ENCODE assay signal across 1 cellular context in genomic region chr12:67442347-67442841, GRCh38.
TF ChIP-seq lines count a peak whose summit lies in the region.

No MANE protein-coding gene starts in this region.

TF ChIP-seq in HEK293, 187 proteins besides CTCF, POLR2A, EP300 and RAD21 (continued from another document):
- TF ChIP-seq, protein P1, sequence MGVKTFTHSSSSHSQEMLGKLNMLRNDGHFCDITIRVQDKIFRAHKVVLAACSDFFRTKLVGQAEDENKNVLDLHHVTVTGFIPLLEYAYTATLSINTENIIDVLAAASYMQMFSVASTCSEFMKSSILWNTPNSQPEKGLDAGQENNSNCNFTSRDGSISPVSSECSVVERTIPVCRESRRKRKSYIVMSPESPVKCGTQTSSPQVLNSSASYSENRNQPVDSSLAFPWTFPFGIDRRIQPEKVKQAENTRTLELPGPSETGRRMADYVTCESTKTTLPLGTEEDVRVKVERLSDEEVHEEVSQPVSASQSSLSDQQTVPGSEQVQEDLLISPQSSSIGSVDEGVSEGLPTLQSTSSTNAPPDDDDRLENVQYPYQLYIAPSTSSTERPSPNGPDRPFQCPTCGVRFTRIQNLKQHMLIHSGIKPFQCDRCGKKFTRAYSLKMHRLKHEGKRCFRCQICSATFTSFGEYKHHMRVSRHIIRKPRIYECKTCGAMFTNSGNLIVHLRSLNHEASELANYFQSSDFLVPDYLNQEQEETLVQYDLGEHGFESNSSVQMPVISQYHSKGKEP (tag by site-specific recombination; IDR thresholded peaks at IDR 0.05): 0 out of 2 replicates have a peak, but pooled peaks have one; percentile 7
- TF ChIP-seq SCRT1 (tag by site-specific recombination; IDR thresholded peaks at IDR 0.05; ENCODE audit: borderline replicate concordance) (no peak), FEZF1 (tag by site-specific recombination; IDR thresholded peaks at IDR 0.05) (no peak), ZSCAN18 (tag by site-specific recombination; IDR thresholded peaks at IDR 0.05) (no peak), HOXD13 (CRISPR knock-in tag; IDR thresholded peaks at IDR 0.05; ENCODE audit: borderline replicate concordance) (no peak), ZBTB21 (tag by site-specific recombination; IDR thresholded peaks at IDR 0.05) (no peak), ZNF146 (tag by site-specific recombination; IDR thresholded peaks at IDR 0.05) (no peak), EGR2 (tag by site-specific recombination; IDR thresholded peaks at IDR 0.05; ENCODE audit: low read depth) (no peak), ZNF121 (tag by site-specific recombination; IDR thresholded peaks at IDR 0.05) (no peak), ZBTB1 (tag by site-specific recombination; IDR thresholded peaks at IDR 0.05) (no peak), ZNF791 (tag by site-specific recombination; IDR thresholded peaks at IDR 0.05) (no peak), ZNF24 (tag by site-specific recombination; IDR thresholded peaks at IDR 0.05) (no peak), GLIS1 (tag by site-specific recombination; IDR thresholded peaks at IDR 0.05) (peak; percentile 83), BCL6B (tag by site-specific recombination; IDR thresholded peaks at IDR 0.05) (no peak), YY1 (tag by site-specific recombination; IDR thresholded peaks at IDR 0.05) (0 out of 2 replicates have a peak, but pooled peaks have one; percentile 32), TSHZ1 (tag by site-specific recombination; IDR thresholded peaks at IDR 0.05; ENCODE audit: borderline replicate concordance) (no peak), ZBTB20 (tag by site-specific recombination; IDR thresholded peaks at IDR 0.05) (peak; percentile 71), ZNF248 (tag by site-specific recombination; IDR thresholded peaks at IDR 0.05) (no peak), ZNF184 (tag by site-specific recombination; IDR thresholded peaks at IDR 0.05) (peak; percentile 40; the same call in 1 of the 2 replicates), SALL2 (tag by site-specific recombination; IDR thresholded peaks at IDR 0.05; ENCODE audit: borderline replicate concordance) (no peak), ZNF23 (tag by site-specific recombination; IDR thresholded peaks at IDR 0.05; ENCODE audit: borderline replicate concordance) (no peak), ZNF585B (tag by site-specific recombination; IDR thresholded peaks at IDR 0.05) (no peak), ZBTB8A (tag by site-specific recombination; IDR thresholded peaks at IDR 0.05) (no peak), ZSCAN4 (tag by site-specific recombination; IDR thresholded peaks at IDR 0.05) (no peak), ZBTB17 (tag by site-specific recombination; IDR thresholded peaks at IDR 0.05) (0 out of 2 replicates have a peak, but pooled peaks have one; percentile 15), ZNF148 (tag by site-specific recombination; IDR thresholded peaks at IDR 0.05; ENCODE audit: borderline replicate concordance) (no peak), MEIS1 (CRISPR knock-in tag; IDR thresholded peaks at IDR 0.05; ENCODE audit: borderline replicate concordance) (no peak), PRDM1 (tag by site-specific recombination; IDR thresholded peaks at IDR 0.05) (peak; percentile 42; the same call in 1 of the 2 replicates)
- TF ChIP-seq, protein P2, sequence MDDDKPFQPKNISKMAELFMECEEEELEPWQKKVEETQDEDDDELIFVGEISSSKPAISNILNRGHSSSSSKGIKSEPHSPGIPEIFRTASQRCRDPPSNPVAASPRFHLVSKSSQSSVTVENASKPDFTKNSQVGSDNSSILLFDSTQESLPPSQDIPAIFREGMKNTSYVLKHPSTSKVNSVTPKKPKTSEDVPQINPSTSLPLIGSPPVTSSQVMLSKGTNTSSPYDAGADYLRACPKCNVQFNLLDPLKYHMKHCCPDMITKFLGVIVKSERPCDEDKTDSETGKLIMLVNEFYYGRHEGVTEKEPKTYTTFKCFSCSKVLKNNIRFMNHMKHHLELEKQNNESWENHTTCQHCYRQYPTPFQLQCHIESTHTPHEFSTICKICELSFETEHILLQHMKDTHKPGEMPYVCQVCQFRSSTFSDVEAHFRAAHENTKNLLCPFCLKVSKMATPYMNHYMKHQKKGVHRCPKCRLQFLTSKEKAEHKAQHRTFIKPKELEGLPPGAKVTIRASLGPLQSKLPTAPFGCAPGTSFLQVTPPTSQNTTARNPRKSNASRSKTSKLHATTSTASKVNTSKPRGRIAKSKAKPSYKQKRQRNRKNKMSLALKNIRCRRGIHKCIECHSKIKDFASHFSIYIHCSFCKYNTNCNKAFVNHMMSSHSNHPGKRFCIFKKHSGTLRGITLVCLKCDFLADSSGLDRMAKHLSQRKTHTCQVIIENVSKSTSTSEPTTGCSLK (tag by site-specific recombination; IDR thresholded peaks at IDR 0.05): no peak
- TF ChIP-seq, protein P3, sequence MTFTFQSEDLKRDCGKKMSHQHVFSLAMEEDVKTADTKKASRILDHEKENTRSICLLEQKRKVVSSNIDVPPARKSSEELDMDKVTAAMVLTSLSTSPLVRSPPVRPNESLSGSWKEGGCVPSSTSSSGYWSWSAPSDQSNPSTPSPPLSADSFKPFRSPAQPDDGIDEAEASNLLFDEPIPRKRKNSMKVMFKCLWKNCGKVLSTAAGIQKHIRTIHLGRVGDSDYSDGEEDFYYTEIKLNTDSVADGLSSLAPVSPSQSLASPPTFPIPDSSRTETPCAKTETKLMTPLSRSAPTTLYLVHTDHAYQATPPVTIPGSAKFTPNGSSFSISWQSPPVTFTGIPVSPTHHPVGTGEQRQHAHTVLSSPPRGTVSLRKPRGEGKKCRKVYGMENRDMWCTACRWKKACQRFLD (tag by site-specific recombination; IDR thresholded peaks at IDR 0.05): no peak
